ENCODE assay signal across 14 cellular contexts in genomic region chr6:113076817-113077216, GRCh38.
DNase-seq lines count a peak whose midpoint lies in the region; ATAC-seq, FAIRE-seq and TF ChIP-seq lines count a peak whose summit lies in the region.
"Had no signal": no experiment of that assay in that cellular context is flagged by ENCODE, and none has a peak within 500 bp of the region (broad histone marks: within the 10 kb centered on the region; RNA-seq: fewer than 3 reads in every experiment).

No MANE protein-coding gene starts in this region.

- no peaks in the 10 kb centered on the region for H3K36me3 ChIP-seq in HepG2 (replicated peaks in 1 of 2; ENCODE audit: control insufficient read depth in 1 of 2, insufficient read depth in 2 of 2, low read length in 2 of 2)
- no peaks in the 10 kb centered on the region for H3K36me3 ChIP-seq in right lobe of liver
- H3K36me3 ChIP-seq in parathyroid adenoma (ENCODE audit: control insufficient read depth, insufficient read depth, low read length): no peaks in the 10 kb centered on the region
- H3K36me3 ChIP-seq in gastrocnemius medialis: no peaks in the 10 kb centered on the region
- H3K36me3 ChIP-seq: BLaER1 had no signal

- WGBS in HepG2 (ENCODE audit: low lambda C conversion rate): 8% methylated on average over 1 of the region's 1 CpG
- WGBS in right lobe of liver (ENCODE audit: insufficient coverage, low coverage, low lambda C conversion rate, missing lambda C conversion rate): 0% methylated on average over 1 of the region's 1 CpG

- H3K79me2 ChIP-seq in HepG2 (ENCODE audit: insufficient read depth, low read length) (no peaks in the 10 kb centered on the region), parathyroid adenoma (no peaks in the 10 kb centered on the region)

- no peak overlapping the region for H3K9ac ChIP-seq in HepG2 (ENCODE audit: insufficient read depth, low read depth, low read length)
- H3K9ac ChIP-seq in parathyroid adenoma: no peak overlapping the region
- H3K9ac ChIP-seq: BLaER1, GM23248 had no signal

- ATAC-seq in HepG2 (no peak), right lobe of liver (no peak), gastrocnemius medialis (no peak), HG03025 (IDR thresholded peaks at IDR 0.05; ENCODE audit: low FRiP score, unreplicated experiment) (no peak)

- in situ Hi-C loops in HepG2 (cut with HindIII; ENCODE audit: extremely low pct_ligation_motif_present, low pct_unique_long_range_greater_than_20kb) (no loop called here), gastrocnemius medialis (cut with MboI; ENCODE audit: low sequenced_read_pairs in 4 of 4) (no loop called here)

- POLR2A ChIA-PET in HepG2 (lab: Yijun Ruan, JAX): no interaction called here

- H3K9me3 ChIP-seq in HepG2 (ENCODE audit: low read length) (no peaks in the 10 kb centered on the region), right lobe of liver (no peaks in the 10 kb centered on the region), parathyroid adenoma (ENCODE audit: control insufficient read depth, low read length) (no peaks in the 10 kb centered on the region), gastrocnemius medialis (no peaks in the 10 kb centered on the region)
- H3K9me3 ChIP-seq: BLaER1 had no signal

- H2AFZ ChIP-seq in HepG2 (ENCODE audit: low read length) (no peak overlapping the region), parathyroid adenoma (peak overlapping the region; percentile 3)

- no peaks in the 10 kb centered on the region for H4K20me1 ChIP-seq in HepG2 (ENCODE audit: insufficient read depth, low read length)
- H4K20me1 ChIP-seq: BLaER1 had no signal

- H3K27me3 Mint-ChIP-seq in nephron progenitor cell (ENCODE audit: low read depth, poor library complexity): no peaks in the 10 kb centered on the region
- H3K27me3 Mint-ChIP-seq in activated T-helper 1 cell treated with anti-CD3 and anti-CD28 coated beads, Interleukin-12 subunit alpha, Interleukin-12 subunit beta, Interleukin-2, Interleukin-4 antibody, amounts not matched to agents 30 ng/mL and 10 ng/mL and 1 ng/mL, durations not matched to agents 14 hours and 24 hours and 36 hours (ENCODE audit: insufficient read depth): no peaks in the 10 kb centered on the region

- no peaks in the 10 kb centered on the region for H3K36me3 Mint-ChIP-seq in nephron progenitor cell (ENCODE audit: low read depth)
- no peaks in the 10 kb centered on the region for H3K36me3 Mint-ChIP-seq in activated T-helper 1 cell treated with anti-CD3 and anti-CD28 coated beads, Interleukin-12 subunit alpha, Interleukin-12 subunit beta, Interleukin-2, Interleukin-4 antibody, amounts not matched to agents 30 ng/mL and 10 ng/mL and 1 ng/mL, durations not matched to agents 14 hours and 24 hours and 36 hours (ENCODE audit: low read depth)

- H3K4me2 ChIP-seq in HepG2 (ENCODE audit: low read depth, low read length): no peak overlapping the region
- H3K4me2 ChIP-seq in parathyroid adenoma (ENCODE audit: low read length): no peak overlapping the region
- H3K4me2 ChIP-seq: BLaER1 had no signal

- TF ChIP-seq POLR2A in HepG2 (IDR thresholded peaks at IDR 0.05; ENCODE audit: insufficient read depth in 1 of 2, low read depth in 2 of 2, low read length in 2 of 2) (no peak), right lobe of liver (IDR thresholded peaks at IDR 0.05) (no peak), gastrocnemius medialis (IDR thresholded peaks at IDR 0.05) (no peak)

- CTCF ChIA-PET in HepG2 (lab: Yijun Ruan, JAX; ENCODE audit: low intra/inter-chr PET ratio, low total read pairs): no interaction called here

- H3K27ac Mint-ChIP-seq in nephron progenitor cell: peak overlapping the region; percentile 60
- no peak overlapping the region for H3K27ac Mint-ChIP-seq in activated T-helper 1 cell treated with anti-CD3 and anti-CD28 coated beads, Interleukin-12 subunit alpha, Interleukin-12 subunit beta, Interleukin-2, Interleukin-4 antibody, amounts not matched to agents 30 ng/mL and 10 ng/mL and 1 ng/mL, durations not matched to agents 14 hours and 24 hours and 36 hours

- BruUV-seq in HepG2 (replicated peaks; lab: Mats Ljungman, UMichigan): no TSS peak

- DNase-seq in HepG2 (ENCODE audit: low spot score) (no peak), right lobe of liver (no peak), nephron progenitor cell (no peak), gastrocnemius medialis (no peak)
- no peak for DNase-seq in activated T-helper 1 cell treated with anti-CD3 and anti-CD28 coated beads, Interleukin-12 subunit alpha, Interleukin-12 subunit beta, Interleukin-2, Interleukin-4 antibody, amounts not matched to agents 30 ng/mL and 10 ng/mL and 1 ng/mL, durations not matched to agents 14 hours and 24 hours and 36 hours (ENCODE audit: low spot score)
- DNase-seq: AML-193, DMS53, GM23248, H7, KBM-7 had no signal

- no peak overlapping the region for H3K27ac ChIP-seq in HepG2 (ENCODE audit: extremely low read length, insufficient read depth, low read length)
- H3K27ac ChIP-seq in right lobe of liver: no peak overlapping the region
- peak overlapping the region; percentile 25 for H3K27ac ChIP-seq in parathyroid adenoma
- H3K27ac ChIP-seq in gastrocnemius medialis: no peak overlapping the region
- H3K27ac ChIP-seq: 22Rv1, BLaER1, GM23248 had no signal

- H3K27me3 ChIP-seq in HepG2 (ENCODE audit: control insufficient read depth in 1 of 2, insufficient read depth in 2 of 2, low read length in 2 of 2) (no peaks in the 10 kb centered on the region), right lobe of liver (no peaks in the 10 kb centered on the region), parathyroid adenoma (ENCODE audit: control insufficient read depth, insufficient read depth, low read length) (no peaks in the 10 kb centered on the region), gastrocnemius medialis (no peaks in the 10 kb centered on the region)
- H3K27me3 ChIP-seq: BLaER1 had no signal

- peaks cover 26% of the 10 kb centered on the region for H3K4me1 Mint-ChIP-seq in nephron progenitor cell
- no peaks in the 10 kb centered on the region for H3K4me1 Mint-ChIP-seq in activated T-helper 1 cell treated with anti-CD3 and anti-CD28 coated beads, Interleukin-12 subunit alpha, Interleukin-12 subunit beta, Interleukin-2, Interleukin-4 antibody, amounts not matched to agents 30 ng/mL and 10 ng/mL and 1 ng/mL, durations not matched to agents 14 hours and 24 hours and 36 hours (ENCODE audit: low read depth)

- H3K9me3 Mint-ChIP-seq in nephron progenitor cell: no peaks in the 10 kb centered on the region
- no peaks in the 10 kb centered on the region for H3K9me3 Mint-ChIP-seq in activated T-helper 1 cell treated with anti-CD3 and anti-CD28 coated beads, Interleukin-12 subunit alpha, Interleukin-12 subunit beta, Interleukin-2, Interleukin-4 antibody, amounts not matched to agents 30 ng/mL and 10 ng/mL and 1 ng/mL, durations not matched to agents 14 hours and 24 hours and 36 hours

- TF ChIP-seq CTCF in HepG2 (CRISPR knock-in tag; IDR thresholded peaks at IDR 0.05) (no peak), right lobe of liver (IDR thresholded peaks at IDR 0.05) (no peak), nephron progenitor cell (IDR thresholded peaks at IDR 0.05) (no peak), parathyroid adenoma (IDR thresholded peaks at IDR 0.05) (no peak), gastrocnemius medialis (IDR thresholded peaks at IDR 0.05 in 4 of 5, conservative IDR thresholded peaks at IDR 0.05 in 1 of 5) (no peak)

- no peaks in the 10 kb centered on the region for H3K4me1 ChIP-seq in HepG2 (ENCODE audit: insufficient read depth, low read length)
- no peaks in the 10 kb centered on the region for H3K4me1 ChIP-seq in right lobe of liver
- H3K4me1 ChIP-seq in parathyroid adenoma: peaks cover 4% of the 10 kb centered on the region
- no peaks in the 10 kb centered on the region for H3K4me1 ChIP-seq in gastrocnemius medialis
- H3K4me1 ChIP-seq: BLaER1 had no signal

- FAIRE-seq in HepG2 (lab: Jason Lieb, UNC): no peak

- no peak overlapping the region for H3K4me3 Mint-ChIP-seq in nephron progenitor cell
- no peak overlapping the region for H3K4me3 Mint-ChIP-seq in activated T-helper 1 cell treated with anti-CD3 and anti-CD28 coated beads, Interleukin-12 subunit alpha, Interleukin-12 subunit beta, Interleukin-2, Interleukin-4 antibody, amounts not matched to agents 30 ng/mL and 10 ng/mL and 1 ng/mL, durations not matched to agents 14 hours and 24 hours and 36 hours

- no peak overlapping the region for H3K4me3 ChIP-seq in HepG2 (replicated peaks in 1 of 3; ENCODE audit: insufficient read depth in 1 of 3, low read depth in 2 of 3, low read length in 3 of 3)
- H3K4me3 ChIP-seq in right lobe of liver: no peak overlapping the region
- H3K4me3 ChIP-seq in parathyroid adenoma (ENCODE audit: low read depth, low read length): no peak overlapping the region
- no peak overlapping the region for H3K4me3 ChIP-seq in gastrocnemius medialis
- H3K4me3 ChIP-seq: BLaER1, GM23248 had no signal

- TF ChIP-seq EP300 in HepG2 (IDR thresholded peaks at IDR 0.05; ENCODE audit: low read depth in 2 of 2, low read length in 2 of 2) (no peak), HepG2 (CRISPR knock-in tag; IDR thresholded peaks at IDR 0.05; ENCODE audit: borderline replicate concordance) (no peak)

- intact Hi-C loops in HepG2 (cut with micrococcal nuclease; ENCODE audit: unreplicated experiment): no loop called here
- intact Hi-C loops in right lobe of liver (cut with DNase I): no loop called here
- intact Hi-C loops in gastrocnemius medialis (cut with DNase I; ENCODE audit: low total_unique reads): no loop called here
- intact Hi-C loops in activated T-helper 1 cell treated with anti-CD3 and anti-CD28 coated beads, Interleukin-12 subunit alpha, Interleukin-12 subunit beta, Interleukin-2, Interleukin-4 antibody, amounts not matched to agents 30 ng/mL and 10 ng/mL and 1 ng/mL, durations not matched to agents 14 hours and 24 hours and 36 hours (cut with micrococcal nuclease): no loop called here

- no peak for TF ChIP-seq RAD21 in HepG2 (CRISPR knock-in tag; IDR thresholded peaks at IDR 0.05)

TF ChIP-seq in HepG2, 621 proteins besides CTCF, POLR2A, EP300 and RAD21:
- TF ChIP-seq MAFK (conservative IDR thresholded peaks at IDR 0.05 in 1 of 2, IDR thresholded peaks at IDR 0.05 in 1 of 2; ENCODE audit: low read length in 2 of 2): peak; percentile 87 to 93
- TF ChIP-seq ZNF770 (CRISPR knock-in tag; IDR thresholded peaks at IDR 0.05): no peak
- peak; percentile 88 for TF ChIP-seq MAFF (IDR thresholded peaks at IDR 0.05; ENCODE audit: low read depth, low read length)
